Comparison of ENCODE assay signal across 8 cellular contexts in the genomic region with DNA sequence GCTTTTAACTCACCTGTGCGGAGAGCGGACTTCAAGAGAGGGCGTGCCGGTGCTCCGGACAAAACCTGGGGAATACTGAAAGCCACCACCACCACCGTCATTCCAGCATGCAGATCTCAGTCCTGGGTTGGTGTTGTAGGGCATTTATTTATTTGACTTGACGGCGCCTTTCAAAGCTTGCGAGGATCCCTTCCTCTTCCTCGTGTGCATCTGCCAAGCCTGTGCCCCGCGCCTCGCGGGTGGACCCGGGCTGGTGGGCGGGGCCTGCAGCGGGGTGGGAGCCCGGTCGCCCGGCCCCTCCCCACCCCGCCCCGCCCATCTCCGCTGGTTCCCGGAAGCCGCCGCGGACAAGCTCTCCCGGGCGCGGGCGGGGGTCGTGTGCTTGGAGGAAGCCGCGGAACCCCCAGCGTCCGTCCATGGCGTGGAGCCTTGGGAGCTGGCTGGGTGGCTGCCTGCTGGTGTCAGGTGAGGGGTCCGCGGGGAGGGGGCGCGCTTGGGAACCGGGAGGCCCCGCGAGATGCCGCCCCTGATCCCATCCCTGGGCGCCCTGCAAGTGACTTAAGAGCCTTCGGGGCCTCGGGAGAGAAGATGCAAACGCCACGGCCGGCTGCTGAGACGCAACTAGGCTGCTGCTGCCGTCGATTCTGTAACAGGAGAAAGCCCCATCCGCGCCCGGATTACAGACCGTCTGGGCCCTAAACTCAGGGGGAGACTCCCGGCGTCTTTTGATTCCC. TPM values are rescaled to one million over a fixed set of nuclear protein-coding genes. Genes with fewer than 3 reads are reported as not detected.
DNase-seq lines count a peak whose midpoint lies in the region; ATAC-seq and TF ChIP-seq lines count a peak whose summit lies in the region.

Gene IL10RB (plus strand): TSS at position 318 of the 734 bp plus-strand sequence. CDS start 99 bp downstream, at position 417.

- DNase-seq in BJ (ENCODE audit: low read depth), result no peak
- DNase-seq in HUDEP-2 (lab: John Stamatoyannopoulos, UW; ENCODE audit: unreplicated experiment in 76 of 76), result peak in 59 of 76 experiments; percentile 14 to 86 (median 60)
- DNase-seq in activated T-cell treated with anti-CD3 and anti-CD28 coated beads, Interleukin-2, amount 50 U/mL, for 24 hours, result peak; percentile 84
- no peak for DNase-seq in epithelial cell of proximal tubule (ENCODE audit: low read depth)
- peak; percentile 81 for DNase-seq in stimulated activated CD8-positive, alpha-beta memory T cell treated with anti-CD3 and anti-CD28 coated beads, Interleukin-4, amount 100 ng/mL, for 48 hours

- peaks cover 75% of the 10 kb centered on the region for H3K36me3 Mint-ChIP-seq in activated T-cell treated with anti-CD3 and anti-CD28 coated beads, Interleukin-2, amount 50 U/mL, for 24 hours (ENCODE audit: low read depth)

- peaks cover 4% of the 10 kb centered on the region for H3K4me1 ChIP-seq in muscle layer of colon (ENCODE audit: insufficient read depth, low read length)

- TF ChIP-seq CTCF in BJ (IDR thresholded peaks at IDR 0.05; ENCODE audit: insufficient read depth, low read depth, low read length) (no peak), epithelial cell of proximal tubule (conservative IDR thresholded peaks at IDR 0.05; ENCODE audit: low read depth, low read length) (no peak)

- H3K27me3 ChIP-seq in BJ (ENCODE audit: control insufficient read depth, insufficient read depth, low read length) (no peaks in the 10 kb centered on the region), muscle layer of colon (ENCODE audit: control insufficient read depth in 1 of 2, insufficient read depth in 2 of 2, low read length in 2 of 2) (no peaks in the 10 kb centered on the region)

- peak within 1 kb of the TSS; percentile 96 for H3K27ac Mint-ChIP-seq in activated T-cell treated with anti-CD3 and anti-CD28 coated beads, Interleukin-2, amount 50 U/mL, for 24 hours

- no peaks in the 10 kb centered on the region for H3K9me3 Mint-ChIP-seq in activated T-cell treated with anti-CD3 and anti-CD28 coated beads, Interleukin-2, amount 50 U/mL, for 24 hours

- H3K27me3 Mint-ChIP-seq in activated T-cell treated with anti-CD3 and anti-CD28 coated beads, Interleukin-2, amount 50 U/mL, for 24 hours, result no peaks in the 10 kb centered on the region

- peak within 1 kb of the TSS; percentile 89 for H3K4me3 Mint-ChIP-seq in activated T-cell treated with anti-CD3 and anti-CD28 coated beads, Interleukin-2, amount 50 U/mL, for 24 hours

- ATAC-seq in GM19372 (IDR thresholded peaks at IDR 0.05; ENCODE audit: low read depth, unreplicated experiment), result peak; percentile 48

- CTCF ChIA-PET in BJ (lab: Yijun Ruan, JAX), result interaction anchor here (1.5 kb wide), 1 partner anchor 34 kb away, joined by 3 read pairs; no protein-coding TSS in a partner anchor

- H3K36me3 ChIP-seq in BJ (ENCODE audit: control insufficient read depth, insufficient read depth, low read length), result peaks cover 9% of the 10 kb centered on the region
- H3K36me3 ChIP-seq in muscle layer of colon (ENCODE audit: insufficient read depth, low read length), result peaks cover 10% of the 10 kb centered on the region

- no peaks in the 10 kb centered on the region for H3K9me3 ChIP-seq in muscle layer of colon (ENCODE audit: low read length)

- H3K27ac ChIP-seq in muscle layer of colon (ENCODE audit: low read depth, low read length), result peak within 1 kb of the TSS; percentile 96

- POLR2A ChIA-PET in BJ (lab: Charles Lee), result interaction anchor here (0.6 kb wide), 3 partner anchors 58 to 1358 kb away, joined by 3 to 4 read pairs (median 4); partner anchors contain the start of gene IFNAR1

- H3K4me3 ChIP-seq in BJ (ENCODE audit: low read depth, low read length), result peak within 1 kb of the TSS; percentile 92
- peak within 1 kb of the TSS; percentile 74 for H3K4me3 ChIP-seq in epithelial cell of proximal tubule (ENCODE audit: low read depth, low read length)
- peak within 1 kb of the TSS; percentile 56 to 58 for H3K4me3 ChIP-seq in muscle layer of colon (ENCODE audit: low read depth in 1 of 2, low read length in 2 of 2)

- H3K4me1 Mint-ChIP-seq in activated T-cell treated with anti-CD3 and anti-CD28 coated beads, Interleukin-2, amount 50 U/mL, for 24 hours (ENCODE audit: low read depth), result peaks cover 60% of the 10 kb centered on the region

- H3K9ac ChIP-seq in muscle layer of colon (ENCODE audit: low read length), result peak within 1 kb of the TSS; percentile 67

TF ChIP-seq in PFSK-1, 5 proteins besides CTCF, POLR2A, EP300 and RAD21:
- TF ChIP-seq, protein P1, sequence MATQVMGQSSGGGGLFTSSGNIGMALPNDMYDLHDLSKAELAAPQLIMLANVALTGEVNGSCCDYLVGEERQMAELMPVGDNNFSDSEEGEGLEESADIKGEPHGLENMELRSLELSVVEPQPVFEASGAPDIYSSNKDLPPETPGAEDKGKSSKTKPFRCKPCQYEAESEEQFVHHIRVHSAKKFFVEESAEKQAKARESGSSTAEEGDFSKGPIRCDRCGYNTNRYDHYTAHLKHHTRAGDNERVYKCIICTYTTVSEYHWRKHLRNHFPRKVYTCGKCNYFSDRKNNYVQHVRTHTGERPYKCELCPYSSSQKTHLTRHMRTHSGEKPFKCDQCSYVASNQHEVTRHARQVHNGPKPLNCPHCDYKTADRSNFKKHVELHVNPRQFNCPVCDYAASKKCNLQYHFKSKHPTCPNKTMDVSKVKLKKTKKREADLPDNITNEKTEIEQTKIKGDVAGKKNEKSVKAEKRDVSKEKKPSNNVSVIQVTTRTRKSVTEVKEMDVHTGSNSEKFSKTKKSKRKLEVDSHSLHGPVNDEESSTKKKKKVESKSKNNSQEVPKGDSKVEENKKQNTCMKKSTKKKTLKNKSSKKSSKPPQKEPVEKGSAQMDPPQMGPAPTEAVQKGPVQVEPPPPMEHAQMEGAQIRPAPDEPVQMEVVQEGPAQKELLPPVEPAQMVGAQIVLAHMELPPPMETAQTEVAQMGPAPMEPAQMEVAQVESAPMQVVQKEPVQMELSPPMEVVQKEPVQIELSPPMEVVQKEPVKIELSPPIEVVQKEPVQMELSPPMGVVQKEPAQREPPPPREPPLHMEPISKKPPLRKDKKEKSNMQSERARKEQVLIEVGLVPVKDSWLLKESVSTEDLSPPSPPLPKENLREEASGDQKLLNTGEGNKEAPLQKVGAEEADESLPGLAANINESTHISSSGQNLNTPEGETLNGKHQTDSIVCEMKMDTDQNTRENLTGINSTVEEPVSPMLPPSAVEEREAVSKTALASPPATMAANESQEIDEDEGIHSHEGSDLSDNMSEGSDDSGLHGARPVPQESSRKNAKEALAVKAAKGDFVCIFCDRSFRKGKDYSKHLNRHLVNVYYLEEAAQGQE (IDR thresholded peaks at IDR 0.05; ENCODE audit: insufficient read depth in 1 of 2, low read depth in 2 of 2, low read length in 2 of 2), result no peak
- peak; percentile 67 for TF ChIP-seq POLR2AphosphoS5 (IDR thresholded peaks at IDR 0.05; ENCODE audit: low read depth, low read length)
- TF ChIP-seq FOXP2 (optimal IDR thresholded peaks at IDR 0.05; ENCODE audit: borderline replicate concordance, extremely low read depth, extremely low read length, insufficient read depth), result peak; percentile 29
- 0 out of 2 replicates have a peak, but pooled peaks have one; percentile 19 for TF ChIP-seq TAF1 (IDR thresholded peaks at IDR 0.05; ENCODE audit: borderline replicate concordance, insufficient read depth, low read length)
- no peak for TF ChIP-seq SIN3A (IDR thresholded peaks at IDR 0.05; ENCODE audit: borderline replicate concordance, insufficient read depth, low read length)

RNA-seq across cellular contexts. Expression of gene IL10RB, which starts in this region (rescaled TPM):
- 56.8 and 63.7 TPM in 2 replicates for polyA plus RNA-seq in BJ (2011; rRNA removed)
- 25.5 and 54.7 TPM in 2 replicates for polyA minus RNA-seq in BJ (2011; rRNA and poly(A)+ RNA removed)
- 26.6 TPM for polyA plus RNA-seq in PFSK-1 (2012; ENCODE audit: insufficient read length, low read depth)
- 11.0 and 16.7 TPM in 2 replicates for total RNA-seq in epithelial cell of proximal tubule

Comparison
In these comparisons a context has a peak if more than half of its experiments do, and no peak if none do; other contexts are left out.
1. DNase-seq: peak in HUDEP-2 (59 of 76), activated T-cell treated with anti-CD3 and anti-CD28 coated beads, Interleukin-2, amount 50 U/mL, for 24 hours (single experiment) and stimulated activated CD8-positive, alpha-beta memory T cell treated with anti-CD3 and anti-CD28 coated beads, Interleukin-4, amount 100 ng/mL, for 48 hours (single experiment); none in BJ (single experiment) and epithelial cell of proximal tubule (single experiment).
2. Peak in every context shown above with its lines, with median percentiles within 50 percentile points of each other: H3K4me3 ChIP-seq.